11 cellular contexts compared by ENCODE assay signal in genomic region chr2:133641497-133641896, GRCh38.
DNase-seq lines count a peak whose midpoint lies in the region; ATAC-seq and TF ChIP-seq lines count a peak whose summit lies in the region.
"Had no signal": no experiment of that assay in that cellular context is flagged by ENCODE, and none has a peak within 500 bp of the region (broad histone marks: within the 10 kb centered on the region; RNA-seq: fewer than 3 reads in every experiment).

No MANE protein-coding gene starts in this region.

- no peaks in the 10 kb centered on the region for H3K36me3 ChIP-seq in esophagus (ENCODE audit: control insufficient read depth in 2 of 2, insufficient read depth in 2 of 2, low read length in 1 of 2)
- H3K36me3 ChIP-seq: MG63 had no signal

- no peaks in the 10 kb centered on the region for H3K27me3 ChIP-seq in esophagus (ENCODE audit: control insufficient read depth in 1 of 2, insufficient read depth in 2 of 2, low read length in 2 of 2)
- H3K27me3 ChIP-seq: MG63 had no signal

- peak overlapping the region in 1 of 2 donors; percentile 42 for H3K4me3 ChIP-seq in esophagus (ENCODE audit: low read depth in 1 of 2, low read length in 2 of 2)
- H3K4me3 ChIP-seq: MG63 had no signal

- H3K9me3 ChIP-seq in esophagus (ENCODE audit: control insufficient read depth in 2 of 2, insufficient read depth in 1 of 2, low read depth in 1 of 2, low read length in 1 of 2): no peaks in the 10 kb centered on the region
- H3K9me3 ChIP-seq: MG63 had no signal

- ATAC-seq in GM21529 (IDR thresholded peaks at IDR 0.05; ENCODE audit: unreplicated experiment): no peak
- ATAC-seq: natural killer cell had no signal

- H3K4me1 ChIP-seq in esophagus (ENCODE audit: control insufficient read depth in 2 of 2, insufficient read depth in 2 of 2, low read length in 1 of 2): no peaks in the 10 kb centered on the region

- WGBS in esophagus, 2 donors: 27 to 47% methylated on average over 1 of the region's 1 CpG

- TF ChIP-seq CTCF in C4-2B (conservative IDR thresholded peaks at IDR 0.05): peak; percentile 66

- DNase-seq in NAMALWA (ENCODE audit: low spot score): peak; percentile 4
- DNase-seq in medulla oblongata (ENCODE audit: extremely low spot score): peak; percentile 83
- no peak for DNase-seq in A172 (ENCODE audit: low spot score)
- DNase-seq in GM19238 (ENCODE audit: insufficient read length, low spot score): no peak
- DNase-seq in activated T-cell treated with anti-CD3 and anti-CD28 coated beads, Interleukin-2, amount 50 U/mL, for 1 hour: no peak
- DNase-seq: GDM1, MG63, natural killer cell had no signal

- peak overlapping the region; percentile 38; the same call in 1 of the 2 replicates for H3K27ac ChIP-seq in C4-2B
- H3K27ac ChIP-seq in esophagus (ENCODE audit: low read depth in 2 of 2, low read length in 1 of 2): peak overlapping the region; percentile 13 to 78

Comparison
In these comparisons a context has a peak if more than half of its experiments do, and no peak if none do; other contexts are left out.
1. DNase-seq: peak in NAMALWA (single experiment) and medulla oblongata (single experiment); none in A172 (single experiment), GM19238 (single experiment) and activated T-cell treated with anti-CD3 and anti-CD28 coated beads, Interleukin-2, amount 50 U/mL, for 1 hour (single experiment).